In genomic region chr11:14336507-14337503, GRCh38 we compare ENCODE assay signal across 8 cellular contexts. TPM values are rescaled to one million over a fixed set of nuclear protein-coding genes. Genes with fewer than 3 reads are reported as not detected.
DNase-seq lines count a peak whose midpoint lies in the region; ATAC-seq and TF ChIP-seq lines count a peak whose summit lies in the region.

No MANE protein-coding gene starts in this region.

- dilution Hi-C loops in mammary epithelial cell (cut with HindIII; ENCODE audit: low sequenced_read_pairs), result no loop called here

- WGBS in mammary epithelial cell (ENCODE audit: low coverage, missing lambda C conversion rate), result 0% methylated on average over 2 of the region's 2 CpGs
- WGBS in body of pancreas, 2 donors, result 84 to 95% methylated on average over 2 of the region's 2 CpGs

- H3K9me3 ChIP-seq in MG63, result peaks cover 20% of the 10 kb centered on the region
- H3K9me3 ChIP-seq in mammary epithelial cell (replicated peaks; ENCODE audit: insufficient read depth, low read length), result no peaks in the 10 kb centered on the region
- peaks cover 0 to 6% (median 0%) of the 10 kb centered on the region in 3 experiments for H3K9me3 ChIP-seq in naive thymus-derived CD4-positive, alpha-beta T cell (ENCODE audit: control insufficient read depth in 2 of 3, low read length in 3 of 3)
- H3K9me3 ChIP-seq in body of pancreas, result no peaks in the 10 kb centered on the region

- H3K79me2 ChIP-seq in mammary epithelial cell (ENCODE audit: insufficient read depth, low read length), result peaks cover 90% of the 10 kb centered on the region

- POLR2A ChIA-PET in naive thymus-derived CD4-positive, alpha-beta T cell (lab: Charles Lee), result no interaction called here

- peak overlapping the region; percentile 87 for H3K9ac ChIP-seq in mammary epithelial cell (ENCODE audit: insufficient read depth, low read length)

- H3K27ac Mint-ChIP-seq in naive thymus-derived CD4-positive, alpha-beta T cell, result peak overlapping the region in 2 of 9 donors; percentile 20 to 74

- TSS peak; percentile 64 for BruUV-seq in mammary epithelial cell (replicated peaks; lab: Mats Ljungman, UMichigan)

- H3K4me2 ChIP-seq in mammary epithelial cell (ENCODE audit: insufficient read depth, low read depth, low read length), result peak overlapping the region; percentile 77

- DNase-seq in EH (ENCODE audit: low read depth) (peak; percentile 95), MG63 (peak; percentile 52), mammary epithelial cell (peak; percentile 100), body of pancreas (no peak), erythroblast (lab: John Stamatoyannopoulos, UW) (no peak), NCI-H82 treated with DMSO at 0.1 percent for 48 hours (lab: John Stamatoyannopoulos, UW; ENCODE audit: unreplicated experiment) (no peak)
- no peak for DNase-seq in naive thymus-derived CD4-positive, alpha-beta T cell

- H3K4me1 ChIP-seq in mammary epithelial cell (ENCODE audit: insufficient read depth, low read length) (peaks cover 31% of the 10 kb centered on the region), body of pancreas (no peaks in the 10 kb centered on the region)
- peaks cover 0 to 4% of the 10 kb centered on the region in 2 donors for H3K4me1 ChIP-seq in naive thymus-derived CD4-positive, alpha-beta T cell (ENCODE audit: control insufficient read depth in 2 of 2, insufficient read depth in 2 of 2, low read length in 2 of 2)

- no peaks in the 10 kb centered on the region for H4K20me1 ChIP-seq in mammary epithelial cell (ENCODE audit: insufficient read depth, low read length)

- H3K4me3 Mint-ChIP-seq in naive thymus-derived CD4-positive, alpha-beta T cell, result peak overlapping the region in 2 of 10 donors; percentile 12 to 19

- no peak overlapping the region for H3K4me3 ChIP-seq in MG63
- H3K4me3 ChIP-seq in mammary epithelial cell (replicated peaks in 1 of 3; ENCODE audit: insufficient read depth in 1 of 3, low read depth in 2 of 3, low read length in 3 of 3), result peak overlapping the region; percentile 37 to 46 (median 45)
- no peak overlapping the region for H3K4me3 ChIP-seq in naive thymus-derived CD4-positive, alpha-beta T cell (ENCODE audit: low read length)
- H3K4me3 ChIP-seq in body of pancreas, result no peak overlapping the region

- peaks cover 15 to 49% (median 24%) of the 10 kb centered on the region in 5 donors for H3K36me3 Mint-ChIP-seq in naive thymus-derived CD4-positive, alpha-beta T cell

- no peak overlapping the region for H2AFZ ChIP-seq in mammary epithelial cell (ENCODE audit: low read depth, low read length)

- peak; percentile 57 for ATAC-seq in naive thymus-derived CD4-positive, alpha-beta T cell
- ATAC-seq in body of pancreas, result no peak
- ATAC-seq in GM21360 (IDR thresholded peaks at IDR 0.05; ENCODE audit: unreplicated experiment), result no peak

- in situ Hi-C loops in mammary epithelial cell (cut with MboI; ENCODE audit: low sequenced_read_pairs in 2 of 2), result no loop called here

- H3K27me3 ChIP-seq in MG63, result no peaks in the 10 kb centered on the region
- no peaks in the 10 kb centered on the region for H3K27me3 ChIP-seq in mammary epithelial cell (ENCODE audit: insufficient read depth, low read length)
- H3K27me3 ChIP-seq in naive thymus-derived CD4-positive, alpha-beta T cell (ENCODE audit: control insufficient read depth in 2 of 2, insufficient read depth in 2 of 2, low read length in 2 of 2), result no peaks in the 10 kb centered on the region
- H3K27me3 ChIP-seq in body of pancreas, result no peaks in the 10 kb centered on the region

- CTCF ChIA-PET in mammary epithelial cell (lab: Charles Lee; ENCODE audit: low non-redundant PET), result no interaction called here
- CTCF ChIA-PET in naive thymus-derived CD4-positive, alpha-beta T cell (lab: Charles Lee), result no interaction called here

- TF ChIP-seq POLR2A in body of pancreas (IDR thresholded peaks at IDR 0.05) (no peak), erythroblast (IDR thresholded peaks at IDR 0.05; ENCODE audit: low read length) (no peak)

- H3K36me3 ChIP-seq in MG63 (peaks cover 37% of the 10 kb centered on the region), mammary epithelial cell (ENCODE audit: insufficient read depth, low read length) (no peaks in the 10 kb centered on the region), body of pancreas (replicated peaks in 1 of 2; ENCODE audit: insufficient read depth in 1 of 2, low read depth in 2 of 2) (no peaks in the 10 kb centered on the region)
- H3K36me3 ChIP-seq in naive thymus-derived CD4-positive, alpha-beta T cell (ENCODE audit: control insufficient read depth in 2 of 3, insufficient read depth in 3 of 3, low read length in 3 of 3), result no peaks in the 10 kb centered on the region

- TF ChIP-seq CTCF in mammary epithelial cell (conservative IDR thresholded peaks at IDR 0.05 in 1 of 2, IDR thresholded peaks at IDR 0.05 in 1 of 2; ENCODE audit: extremely low read depth in 1 of 2, insufficient read depth in 1 of 2, low read depth in 1 of 2, low read length in 2 of 2), result no peak
- TF ChIP-seq CTCF in body of pancreas (IDR thresholded peaks at IDR 0.05), result no peak

- H3K27ac ChIP-seq in mammary epithelial cell (ENCODE audit: insufficient read depth, low read depth, low read length) (peak overlapping the region; percentile 98), body of pancreas (no peak overlapping the region)
- no peak overlapping the region for H3K27ac ChIP-seq in naive thymus-derived CD4-positive, alpha-beta T cell (ENCODE audit: low read depth, low read length)

- intact Hi-C loops in mammary epithelial cell (cut with micrococcal nuclease) (loop anchor here (1.0 to 2.0 kb wide), 2 partner anchors 21 to 76 kb away; no protein-coding TSS in a partner anchor), body of pancreas (cut with DNase I) (no loop called here)
- intact Hi-C loops in naive thymus-derived CD4-positive, alpha-beta T cell (cut with micrococcal nuclease), result no loop called here

- no peaks in the 10 kb centered on the region for H3K27me3 Mint-ChIP-seq in naive thymus-derived CD4-positive, alpha-beta T cell

- peaks cover 15 to 50% (median 27%) of the 10 kb centered on the region in 7 donors for H3K4me1 Mint-ChIP-seq in naive thymus-derived CD4-positive, alpha-beta T cell

- peaks cover 0 to 30% (median 18%) of the 10 kb centered on the region in 11 donors for H3K9me3 Mint-ChIP-seq in naive thymus-derived CD4-positive, alpha-beta T cell

RNA-seq across cellular contexts. Expression of gene RRAS2, which starts 22.2 kb away (rescaled TPM):
- total RNA-seq in MG63 (2014; rRNA removed; shearing (Covaris generic); ENCODE audit: low replicate concordance), result 169 and 218 TPM in 2 replicates
- total RNA-seq in mammary epithelial cell (100 to 1,000 TPM; 125 to 141 TPM), body of pancreas (10 to 100 TPM; 15.8 to 27.5 TPM)
- 50.0 TPM for polyA plus RNA-seq in mammary epithelial cell
- 37.4 TPM for polyA minus RNA-seq in mammary epithelial cell
- total RNA-seq in naive thymus-derived CD4-positive, alpha-beta T cell, result 10 to 100 TPM; 12.6 to 55.3 (median 22.2) TPM
- 1 to 10 TPM; 6.0 to 8.3 TPM for polyA plus RNA-seq in naive thymus-derived CD4-positive, alpha-beta T cell

Comparison
In these comparisons a context has a peak if more than half of its experiments do, and no peak if none do; other contexts are left out.
1. DNase-seq: peak in EH (single experiment), MG63 (single experiment) and mammary epithelial cell (single experiment); none in naive thymus-derived CD4-positive, alpha-beta T cell (0 of 9), body of pancreas (0 of 4), erythroblast (0 of 2) and NCI-H82 treated with DMSO at 0.1 percent for 48 hours (single experiment).
2. H3K4me3 ChIP-seq: peak in mammary epithelial cell (3 of 3); none in MG63 (single experiment), naive thymus-derived CD4-positive, alpha-beta T cell (single experiment) and body of pancreas (0 of 2).